Comparison of ENCODE assay signal across 20 cellular contexts in genomic region chr19:55535579-55536350, GRCh38. TPM values are rescaled to one million over a fixed set of nuclear protein-coding genes. Genes with fewer than 3 reads are reported as not detected.
DNase-seq lines count a peak whose midpoint lies in the region; ATAC-seq and TF ChIP-seq lines count a peak whose summit lies in the region.
"Had no signal": no experiment of that assay in that cellular context is flagged by ENCODE, and none has a peak within 500 bp of the region (broad histone marks: within the 10 kb centered on the region; RNA-seq: fewer than 3 reads in every experiment).

No MANE protein-coding gene starts in this region.

- H3K4me1 Mint-ChIP-seq in CD8-positive, alpha-beta T cell (ENCODE audit: low read depth): no peaks in the 10 kb centered on the region

- no peaks in the 10 kb centered on the region for H3K27me3 Mint-ChIP-seq in CD8-positive, alpha-beta T cell (ENCODE audit: low read depth)

- intact Hi-C loops in left ventricle myocardium superior (cut with micrococcal nuclease): no loop called here
- intact Hi-C loops in upper lobe of right lung (cut with DNase I): no loop called here
- intact Hi-C loops in CD8-positive, alpha-beta T cell (cut with DNase I, micrococcal nuclease): no loop called here

- ATAC-seq in left ventricle myocardium superior: no peak
- ATAC-seq in upper lobe of right lung: peak; percentile 10
- ATAC-seq in GM21529 (IDR thresholded peaks at IDR 0.05; ENCODE audit: unreplicated experiment): no peak
- no peak for ATAC-seq in CD8-positive, alpha-beta T cell

- H3K4me2 ChIP-seq in neuronal stem cell (ENCODE audit: insufficient read depth, low read length, poor library complexity, severe bottlenecking): peak overlapping the region; percentile 11

- WGBS in neuronal stem cell (ENCODE audit: extremely low coverage in 2 of 2, insufficient read length in 2 of 2, insufficient replicate concordance in 1 of 2), 2 donors: no CpG with 5 or more reads among the region's 26 CpGs

- H3K4ac ChIP-seq in neuronal stem cell (ENCODE audit: low read length): peak overlapping the region; percentile 76

- H3K36me3 ChIP-seq in right atrium auricular region (peaks cover 13% of the 10 kb centered on the region), neuronal stem cell (replicated peaks in 1 of 2; ENCODE audit: control insufficient read depth in 2 of 2, insufficient read depth in 2 of 2, low read length in 2 of 2) (no peaks in the 10 kb centered on the region), upper lobe of right lung (no peaks in the 10 kb centered on the region)
- H3K36me3 ChIP-seq in CD8-positive, alpha-beta T cell (ENCODE audit: insufficient read depth, low read length): no peaks in the 10 kb centered on the region

- peaks cover 2% of the 10 kb centered on the region for H3K79me1 ChIP-seq in neuronal stem cell (ENCODE audit: low read depth, low read length)

- TF ChIP-seq CTCF in right atrium auricular region (IDR thresholded peaks at IDR 0.05) (no peak), upper lobe of right lung (IDR thresholded peaks at IDR 0.05) (no peak)
- no peak for TF ChIP-seq CTCF in CD8-positive, alpha-beta T cell (IDR thresholded peaks at IDR 0.05)

- H4K91ac ChIP-seq in neuronal stem cell (ENCODE audit: low read depth, low read length, poor library complexity): peak overlapping the region; percentile 11

- H3K18ac ChIP-seq in neuronal stem cell (ENCODE audit: low read length): peak overlapping the region; percentile 59

- H3K27ac ChIP-seq in right atrium auricular region: peak overlapping the region; percentile 85 to 87
- H3K27ac ChIP-seq in neuronal stem cell (replicated peaks; ENCODE audit: low read length): no peak overlapping the region
- H3K27ac ChIP-seq in upper lobe of right lung: no peak overlapping the region
- no peak overlapping the region for H3K27ac ChIP-seq in CD8-positive, alpha-beta T cell (ENCODE audit: low read depth, low read length)

- peak overlapping the region; percentile 91 for H2BK120ac ChIP-seq in neuronal stem cell (ENCODE audit: low read depth, low read length)

- peak overlapping the region; percentile 85 for H3K23ac ChIP-seq in neuronal stem cell (ENCODE audit: low read depth, low read length, poor library complexity)

- POLR2A ChIA-PET in CD8-positive, alpha-beta T cell (lab: Charles Lee): no interaction called here

- H2AFZ ChIP-seq in neuronal stem cell (ENCODE audit: low read length): peak overlapping the region; percentile 11

- peak overlapping the region; percentile 57 to 70 for H3K4me3 ChIP-seq in right atrium auricular region
- H3K4me3 ChIP-seq in neuronal stem cell (ENCODE audit: low read length in 2 of 2): no peak overlapping the region
- no peak overlapping the region for H3K4me3 ChIP-seq in upper lobe of right lung
- H3K4me3 ChIP-seq in CD8-positive, alpha-beta T cell (ENCODE audit: low read depth, low read length): no peak overlapping the region

- H3K36me3 Mint-ChIP-seq in CD8-positive, alpha-beta T cell: no peaks in the 10 kb centered on the region
- H3K36me3 Mint-ChIP-seq: CD14-positive monocyte had no signal

- H3K27me3 ChIP-seq in right atrium auricular region: no peaks in the 10 kb centered on the region
- H3K27me3 ChIP-seq in neuronal stem cell (ENCODE audit: control insufficient read depth in 3 of 3, insufficient read depth in 3 of 3, low read depth in 1 of 3, low read length in 3 of 3): no peaks in the 10 kb centered on the region
- H3K27me3 ChIP-seq in upper lobe of right lung: no peaks in the 10 kb centered on the region
- H3K27me3 ChIP-seq in CD8-positive, alpha-beta T cell (ENCODE audit: insufficient read depth, low read length): no peaks in the 10 kb centered on the region

- peak overlapping the region; percentile 99 for H2AK5ac ChIP-seq in neuronal stem cell (ENCODE audit: low read depth, low read length)

- H3K9me3 Mint-ChIP-seq in CD8-positive, alpha-beta T cell: no peaks in the 10 kb centered on the region

- H2BK15ac ChIP-seq in neuronal stem cell (ENCODE audit: low read length): peak overlapping the region; percentile 100

- H3K9me3 ChIP-seq in right atrium auricular region (no peaks in the 10 kb centered on the region), neuronal stem cell (replicated peaks in 1 of 2; ENCODE audit: control insufficient read depth in 2 of 2, insufficient read depth in 1 of 2, low read depth in 1 of 2, low read length in 2 of 2) (peaks cover 0 to 3% of the 10 kb centered on the region in 2 donors), upper lobe of right lung (no peaks in the 10 kb centered on the region)
- no peaks in the 10 kb centered on the region for H3K9me3 ChIP-seq in CD8-positive, alpha-beta T cell (ENCODE audit: low read length)

- H3K14ac ChIP-seq in neuronal stem cell (ENCODE audit: low read length): peak overlapping the region; percentile 89

- H3K4me1 ChIP-seq in right atrium auricular region: no peaks in the 10 kb centered on the region
- peaks cover 14 to 18% of the 10 kb centered on the region in 2 donors for H3K4me1 ChIP-seq in neuronal stem cell (ENCODE audit: control insufficient read depth in 2 of 2, insufficient read depth in 1 of 2, low read depth in 1 of 2, low read length in 2 of 2)
- no peaks in the 10 kb centered on the region for H3K4me1 ChIP-seq in upper lobe of right lung
- no peaks in the 10 kb centered on the region for H3K4me1 ChIP-seq in CD8-positive, alpha-beta T cell (ENCODE audit: insufficient read depth, low read length)

- DNase-seq in right atrium auricular region (ENCODE audit: low spot score): no peak
- DNase-seq in left ventricle myocardium superior: no peak
- peak; percentile 50 for DNase-seq in left kidney (ENCODE audit: low read depth, low spot score)
- DNase-seq in neuronal stem cell (ENCODE audit: low spot score): no peak
- DNase-seq in upper lobe of right lung: no peak
- DNase-seq in CD8-positive, alpha-beta T cell: no peak
- DNase-seq in stimulated activated naive CD4-positive, alpha-beta T cell treated with Interleukin-2 at 50 U/mL for 16 hours (lab: John Stamatoyannopoulos, UW): no peak
- DNase-seq: DMS53, GF-D8, NCI-H1417, NCI-H1694 treated with DMSO at 0.1 percent for 48 hours, NCI-H446, NCI-H526, OCI-M1, Right ventricle myocardium superior had no signal

- H3K9ac ChIP-seq in neuronal stem cell (ENCODE audit: low read depth, low read length, poor library complexity): no peak overlapping the region

- H3K4me3 Mint-ChIP-seq in CD8-positive, alpha-beta T cell: no peak overlapping the region
- H3K4me3 Mint-ChIP-seq: CD14-positive monocyte had no signal

- peak overlapping the region; percentile 100 for H2BK12ac ChIP-seq in neuronal stem cell (ENCODE audit: low read length)

- CTCF ChIA-PET in CD8-positive, alpha-beta T cell (lab: Charles Lee): no interaction called here

- H2BK5ac ChIP-seq in neuronal stem cell (ENCODE audit: low read length): peak overlapping the region; percentile 82

- H4K8ac ChIP-seq in neuronal stem cell (ENCODE audit: low read depth, low read length): peak overlapping the region; percentile 82

- H3K27ac Mint-ChIP-seq in CD8-positive, alpha-beta T cell: no peak overlapping the region

RNA-seq across cellular contexts. Expression of gene SBK2, which starts 1.2 kb away (rescaled TPM):
- total RNA-seq in right atrium auricular region: 100 to 1,000 TPM; 111 to 172 TPM
- total RNA-seq in left ventricle myocardium superior: 15.2 TPM
- 4.6 TPM for polyA plus RNA-seq in neuronal stem cell (2013, experiment 1 of 2)
- 4.6 TPM for polyA plus RNA-seq in neuronal stem cell (2013, experiment 2 of 2)
- not detected for total RNA-seq in upper lobe of right lung
- not detected for total RNA-seq in CD8-positive, alpha-beta T cell
- total RNA-seq: A172, H4, MCF 10A had no signal
- polyA plus RNA-seq: CD14-positive monocyte had no signal

RNA-seq across cellular contexts. Expression of gene SBK3, which starts 9.6 kb away (rescaled TPM):
- total RNA-seq in right atrium auricular region (100 to 1,000 TPM in 1 of 2 donors, 10 to 100 TPM in 1; 97.5 to 103 TPM), left ventricle myocardium superior (16.6 TPM), upper lobe of right lung (1.8 TPM)
- 4.0 TPM for polyA plus RNA-seq in neuronal stem cell (2013, experiment 1 of 2)
- polyA plus RNA-seq in neuronal stem cell (2013, experiment 2 of 2): 4.2 TPM
- total RNA-seq in CD8-positive, alpha-beta T cell: not detected
- total RNA-seq: H4, MCF 10A had no signal
- polyA plus RNA-seq: CD14-positive monocyte had no signal

RNA-seq across cellular contexts. Expression of gene ZNF579, which starts 44.9 kb away (rescaled TPM):
- total RNA-seq in right atrium auricular region (1 to 10 TPM; 6.2 to 6.4 TPM), left ventricle myocardium superior (14.7 TPM), upper lobe of right lung (15.7 TPM)
- 34.7 TPM for polyA plus RNA-seq in neuronal stem cell (2013, experiment 1 of 2)
- polyA plus RNA-seq in neuronal stem cell (2013, experiment 2 of 2): 32.1 TPM
- total RNA-seq in CD8-positive, alpha-beta T cell: 1 to 10 TPM; 5.7 to 6.1 TPM

RNA-seq across cellular contexts. Expression of gene SSC5D, which starts 47.5 kb away (rescaled TPM):
- total RNA-seq in right atrium auricular region: 1 to 10 TPM; 3.3 to 6.7 TPM
- 2.7 TPM for total RNA-seq in left ventricle myocardium superior
- 0.89 TPM for polyA plus RNA-seq in neuronal stem cell (2013, experiment 1 of 2)
- polyA plus RNA-seq in neuronal stem cell (2013, experiment 2 of 2): 0.94 TPM
- 6.0 TPM for total RNA-seq in upper lobe of right lung
- 1 to 10 TPM in 1 of 2 experiments, under 1 TPM in 1; 0.36 to 1.2 TPM for total RNA-seq in CD8-positive, alpha-beta T cell
- polyA plus RNA-seq: CD14-positive monocyte had no signal

RNA-seq across cellular contexts. Expression of gene NAT14, which starts 50.8 kb away (rescaled TPM):
- total RNA-seq in right atrium auricular region: 1 to 10 TPM; 2.3 to 7.0 TPM
- 6.0 TPM for total RNA-seq in left ventricle myocardium superior
- polyA plus RNA-seq in neuronal stem cell (2013, experiment 1 of 2): 117 TPM
- polyA plus RNA-seq in neuronal stem cell (2013, experiment 2 of 2): 115 TPM
- total RNA-seq in upper lobe of right lung: 14.7 TPM
- 1 to 10 TPM; 9.9 to 10.0 TPM for total RNA-seq in CD8-positive, alpha-beta T cell

Comparison
In these comparisons a context has a peak if more than half of its experiments do, and no peak if none do; other contexts are left out.
1. H3K27ac ChIP-seq: peak in right atrium auricular region (2 of 2); none in neuronal stem cell (single experiment), upper lobe of right lung (single experiment) and CD8-positive, alpha-beta T cell (single experiment).
2. H3K4me3 ChIP-seq: peak in right atrium auricular region (2 of 2); none in neuronal stem cell (0 of 2), upper lobe of right lung (single experiment) and CD8-positive, alpha-beta T cell (single experiment).
3. RNA of gene SBK2, which starts 1.2 kb away (total RNA-seq): 111 to 172 TPM in right atrium auricular region and 15.2 TPM in left ventricle myocardium superior (single experiment); not detected in upper lobe of right lung (single experiment) and not detected in CD8-positive, alpha-beta T cell; every median in the first group is over 10 times any median in the second.